1 cellular context compared by ENCODE assay signal in genomic region chr4:168740686-168741085, GRCh38.
TF ChIP-seq lines count a peak whose summit lies in the region.

No MANE protein-coding gene starts in this region.

TF ChIP-seq in SK-N-SH, 30 proteins besides CTCF, POLR2A, EP300 and RAD21 (continued from another document):
- TF ChIP-seq REST (IDR thresholded peaks at IDR 0.05; ENCODE audit: low read depth, low read length) (no peak), YY1 (IDR thresholded peaks at IDR 0.05; ENCODE audit: low read depth) (no peak), JUND (IDR thresholded peaks at IDR 0.05) (no peak), POLR2AphosphoS5 (IDR thresholded peaks at IDR 0.05; ENCODE audit: low read depth, low read length) (no peak), TCF12 (IDR thresholded peaks at IDR 0.05) (no peak), FOXJ3 (CRISPR knock-in tag; IDR thresholded peaks at IDR 0.05) (no peak), ELF1 (IDR thresholded peaks at IDR 0.05) (no peak), PBX3 (IDR thresholded peaks at IDR 0.05) (no peak)
